27 cellular contexts compared by ENCODE assay signal in genomic region chr2:37843554-37843953, GRCh38.
A peak's percentile ranks its signal among the peaks of the same experiment; 100 is the strongest.
DNase-seq lines count a peak whose midpoint lies in the region; ATAC-seq, FAIRE-seq and TF ChIP-seq lines count a peak whose summit lies in the region.
"Had no signal": no experiment of that assay in that cellular context is flagged by ENCODE, and none has a peak within 500 bp of the region (broad histone marks: within the 10 kb centered on the region; RNA-seq: fewer than 3 reads in every experiment).

No MANE protein-coding gene starts in this region.

- WGBS in H9 (ENCODE audit: extremely low coverage, insufficient read length, low lambda C conversion rate): no CpG with 5 or more reads among the region's 1 CpG

- H3T11ph ChIP-seq in H9 (ENCODE audit: low read length): no peak overlapping the region

- H3K23me2 ChIP-seq in H9 (ENCODE audit: insufficient read length, low read depth, low read length, poor library complexity, severe bottlenecking): no peaks in the 10 kb centered on the region

- no peak for ATAC-seq in HG02885 (IDR thresholded peaks at IDR 0.05; ENCODE audit: poor library complexity, unreplicated experiment)
- ATAC-seq: activated T-cell treated with anti-CD3 and anti-CD28 coated beads, Interleukin-2, amount 50 U/mL, for 72 hours; esophagus mucosa; K562; natural killer cell; stimulated activated naive CD8-positive, alpha-beta T cell treated with anti-CD3 and anti-CD28 coated beads, Interleukin-15, Interleukin-2, amounts not matched to agents 100 U/mL and 50 U/mL, for 24 hours had no signal

- no peak overlapping the region for H2BK5ac ChIP-seq in H9 (ENCODE audit: insufficient read length, low read length)

- H2BK20ac ChIP-seq in H9 (ENCODE audit: low read depth, low read length, poor library complexity, severe bottlenecking): no peak overlapping the region

- TF ChIP-seq CTCF in H9 (conservative IDR thresholded peaks at IDR 0.05) (no peak), astrocyte (IDR thresholded peaks at IDR 0.05; ENCODE audit: insufficient read depth, low read depth, low read length) (no peak), fibroblast of villous mesenchyme (IDR thresholded peaks at IDR 0.05; ENCODE audit: insufficient read depth, low read depth, low read length) (no peak), type B pancreatic cell (conservative IDR thresholded peaks at IDR 0.05) (no peak)

- no peak overlapping the region for H4K91ac ChIP-seq in H9 (ENCODE audit: insufficient read length, low read depth, low read length)

- H3K36me3 ChIP-seq in astrocyte (ENCODE audit: insufficient read depth, low read length): no peaks in the 10 kb centered on the region
- H3K36me3 ChIP-seq: BLaER1, cardiac muscle cell, Peyer's patch, sigmoid colon, tibial artery had no signal

- H3K4me3 ChIP-seq in astrocyte (ENCODE audit: insufficient read depth, low read depth, low read length): no peak overlapping the region
- no peak overlapping the region for H3K4me3 ChIP-seq in fibroblast of villous mesenchyme (ENCODE audit: low read depth, low read length)
- H3K4me3 ChIP-seq: BLaER1, cardiac muscle cell, K562, Peyer's patch, sigmoid colon, tibial artery had no signal

- H3K79me1 ChIP-seq in H9 (ENCODE audit: insufficient read depth, low read depth, low read length, poor library complexity, severe bottlenecking): no peaks in the 10 kb centered on the region

- H4K8ac ChIP-seq in H9 (replicated peaks; ENCODE audit: insufficient read length, low read depth, low read length): no peak overlapping the region

- no peak overlapping the region for H3K23ac ChIP-seq in H9 (ENCODE audit: insufficient read length, low read depth, low read length)

- H2BK120ac ChIP-seq in H9 (ENCODE audit: low read depth, low read length, poor library complexity, severe bottlenecking): no peak overlapping the region

- H3K4me3 Mint-ChIP-seq in H9 (no peak overlapping the region), astrocyte (ENCODE audit: unreplicated experiment) (no peak overlapping the region), type B pancreatic cell (no peak overlapping the region)
- H3K4me3 Mint-ChIP-seq: activated naive CD8-positive, alpha-beta T cell; activated T-cell treated with anti-CD3 and anti-CD28 coated beads, Interleukin-2, amount 50 U/mL, for 72 hours; natural killer cell had no signal

- H3K4me1 Mint-ChIP-seq in H9 (peaks cover 21% of the 10 kb centered on the region in 2 experiments), astrocyte (ENCODE audit: low read depth, unreplicated experiment) (peaks cover 11% of the 10 kb centered on the region), type B pancreatic cell (ENCODE audit: unreplicated experiment) (peaks cover 2% of the 10 kb centered on the region)
- H3K4me1 Mint-ChIP-seq: natural killer cell had no signal

- H3K18ac ChIP-seq in H9 (ENCODE audit: insufficient read length, low read depth, low read length): no peak overlapping the region

- no peak overlapping the region for H2AFZ ChIP-seq in H9 (ENCODE audit: low read length)
- H2AFZ ChIP-seq in astrocyte (ENCODE audit: low read depth, low read length): no peak overlapping the region
- H2AFZ ChIP-seq: parathyroid adenoma had no signal

- H3K79me2 ChIP-seq in H9 (ENCODE audit: insufficient read depth, low read length): no peaks in the 10 kb centered on the region
- no peaks in the 10 kb centered on the region for H3K79me2 ChIP-seq in astrocyte (ENCODE audit: insufficient read depth, low read length)
- H3K79me2 ChIP-seq: parathyroid adenoma had no signal

- H3K36me3 Mint-ChIP-seq in H9 (ENCODE audit: insufficient read depth in 1 of 3, low read depth in 3 of 3) (peaks cover 0 to 10% (median 0%) of the 10 kb centered on the region in 3 experiments; a peak in 3 of 7 replicates), astrocyte (ENCODE audit: low read depth, unreplicated experiment) (no peaks in the 10 kb centered on the region), type B pancreatic cell (no peaks in the 10 kb centered on the region)
- H3K36me3 Mint-ChIP-seq: activated naive CD8-positive, alpha-beta T cell; natural killer cell had no signal

- no peak overlapping the region for H3K56ac ChIP-seq in H9 (ENCODE audit: insufficient read length, low read depth, low read length)

- H3K27ac Mint-ChIP-seq in H9: peak overlapping the region; percentile 1 to 66 (median 26); a peak in 2 of 7 replicates
- H3K27ac Mint-ChIP-seq in astrocyte (ENCODE audit: unreplicated experiment): peak overlapping the region; percentile 51
- no peak overlapping the region for H3K27ac Mint-ChIP-seq in type B pancreatic cell
- H3K27ac Mint-ChIP-seq: activated naive CD8-positive, alpha-beta T cell; activated T-cell treated with anti-CD3 and anti-CD28 coated beads, Interleukin-2, amount 50 U/mL, for 72 hours; natural killer cell had no signal

- H4K20me1 ChIP-seq in H9 (ENCODE audit: control insufficient read depth, insufficient read depth, insufficient read length): no peaks in the 10 kb centered on the region
- H4K20me1 ChIP-seq in astrocyte (ENCODE audit: insufficient read depth, low read length): no peaks in the 10 kb centered on the region
- H4K20me1 ChIP-seq: BLaER1 had no signal

- H2AK5ac ChIP-seq in H9 (ENCODE audit: insufficient read length, low read length): no peak overlapping the region

- H4K5ac ChIP-seq in H9 (ENCODE audit: insufficient read length, low read depth, low read length): no peak overlapping the region

- H3K9me3 ChIP-seq in H9 (ENCODE audit: control insufficient read depth, low read depth, low read length) (no peaks in the 10 kb centered on the region), astrocyte (ENCODE audit: insufficient read depth, low read depth, low read length) (no peaks in the 10 kb centered on the region)
- H3K9me3 ChIP-seq: BLaER1, Peyer's patch, sigmoid colon, tibial artery had no signal

- no peak overlapping the region for H3K4ac ChIP-seq in H9 (ENCODE audit: low read depth, low read length)

- H3K4me1 ChIP-seq in H9 (ENCODE audit: insufficient read depth, low read length): no peaks in the 10 kb centered on the region
- H3K4me1 ChIP-seq in astrocyte (ENCODE audit: insufficient read depth, low read length): peaks cover 3% of the 10 kb centered on the region
- H3K4me1 ChIP-seq: BLaER1, parathyroid adenoma, Peyer's patch, tibial artery had no signal

- H3K4me2 ChIP-seq in H9 (ENCODE audit: insufficient read depth, insufficient read length, low read length) (no peak overlapping the region), astrocyte (ENCODE audit: low read length) (no peak overlapping the region)
- H3K4me2 ChIP-seq: BLaER1 had no signal

- H3K27me3 ChIP-seq in H9 (ENCODE audit: insufficient read depth, low read length): no peaks in the 10 kb centered on the region
- H3K27me3 ChIP-seq in astrocyte (ENCODE audit: insufficient read depth, low read length): peaks cover 5% of the 10 kb centered on the region
- H3K27me3 ChIP-seq: BLaER1, Peyer's patch, sigmoid colon, tibial artery had no signal

- DNase-seq in H9 (no peak), astrocyte (ENCODE audit: low read depth) (peak; percentile 74), fibroblast of villous mesenchyme (ENCODE audit: low read depth) (peak; percentile 51), type B pancreatic cell (ENCODE audit: extremely low spot score, unreplicated experiment) (no peak), urothelium cell line (ENCODE audit: low spot score) (no peak)
- no peak for DNase-seq in stimulated activated CD4-positive, alpha-beta T cell treated with anti-CD3 and anti-CD28 coated beads, Interleukin-4, amount 100 ng/mL, for 24 hours
- DNase-seq: activated CD8-positive, alpha-beta memory T cell treated with anti-CD3 and anti-CD28 coated beads for 24 hours; activated T-cell treated with anti-CD3 and anti-CD28 coated beads, Interleukin-2, amount 50 U/mL, for 72 hours; mammary epithelial cell; natural killer cell; NCI-H1048; NCI-H2081; Peyer's patch; sigmoid colon; stimulated activated CD4-positive, alpha-beta T cell treated with anti-CD3 and anti-CD28 coated beads, Interleukin-1b, Interleukin-23, amount 100 ng/mL, for 48 hours; stimulated activated naive CD8-positive, alpha-beta T cell treated with anti-CD3 and anti-CD28 coated beads, Interleukin-15, Interleukin-2, amounts not matched to agents 100 U/mL and 50 U/mL, for 24 hours; tibial artery had no signal

- H2BK15ac ChIP-seq in H9 (ENCODE audit: low read depth, low read length): no peak overlapping the region

- H3K14ac ChIP-seq in H9 (ENCODE audit: insufficient read depth, low read length): no peak overlapping the region

- H3K27me3 Mint-ChIP-seq in H9 (ENCODE audit: low read depth): no peaks in the 10 kb centered on the region
- no peaks in the 10 kb centered on the region for H3K27me3 Mint-ChIP-seq in astrocyte (ENCODE audit: low read depth, unreplicated experiment)
- peaks cover 12% of the 10 kb centered on the region for H3K27me3 Mint-ChIP-seq in type B pancreatic cell

- peaks cover 3 to 11% of the 10 kb centered on the region in 2 experiments; a peak in 4 of 5 replicates for H3K9me3 Mint-ChIP-seq in H9
- H3K9me3 Mint-ChIP-seq in astrocyte (ENCODE audit: unreplicated experiment): no peaks in the 10 kb centered on the region
- H3K9me3 Mint-ChIP-seq in type B pancreatic cell: peaks cover 10% of the 10 kb centered on the region
- H3K9me3 Mint-ChIP-seq: activated T-cell treated with anti-CD3 and anti-CD28 coated beads, Interleukin-2, amount 50 U/mL, for 72 hours; natural killer cell had no signal

- FAIRE-seq in astrocyte (lab: Jason Lieb, UNC): peak; percentile 81
- FAIRE-seq in urothelium cell line (lab: Jason Lieb, UNC): no peak
- FAIRE-seq: G401.6, GM12891, islet of Langerhans, K562 had no signal

- H3K9ac ChIP-seq in H9 (ENCODE audit: extremely low read depth, insufficient read length, low read length): no peak overlapping the region
- H3K9ac ChIP-seq in astrocyte (ENCODE audit: low read length): no peak overlapping the region
- H3K9ac ChIP-seq: BLaER1, parathyroid adenoma had no signal

- no peak overlapping the region for H2BK12ac ChIP-seq in H9 (ENCODE audit: insufficient read length, low read depth, low read length)

- H3K27ac ChIP-seq in H9 (ENCODE audit: insufficient read length, low read depth, low read length) (no peak overlapping the region), astrocyte (ENCODE audit: low read depth, low read length) (peak overlapping the region; percentile 24)
- H3K27ac ChIP-seq: BLaER1, cardiac muscle cell, parathyroid adenoma, Peyer's patch, tibial artery had no signal

Comparison
In these comparisons a context has a peak if more than half of its experiments do, and no peak if none do; other contexts are left out.
1. DNase-seq: peak in astrocyte (single experiment) and fibroblast of villous mesenchyme (single experiment); none in H9 (single experiment), type B pancreatic cell (single experiment), stimulated activated CD4-positive, alpha-beta T cell treated with anti-CD3 and anti-CD28 coated beads, Interleukin-4, amount 100 ng/mL, for 24 hours (single experiment) and urothelium cell line (single experiment).